8 cellular contexts compared by ENCODE assay signal in the genomic region with DNA sequence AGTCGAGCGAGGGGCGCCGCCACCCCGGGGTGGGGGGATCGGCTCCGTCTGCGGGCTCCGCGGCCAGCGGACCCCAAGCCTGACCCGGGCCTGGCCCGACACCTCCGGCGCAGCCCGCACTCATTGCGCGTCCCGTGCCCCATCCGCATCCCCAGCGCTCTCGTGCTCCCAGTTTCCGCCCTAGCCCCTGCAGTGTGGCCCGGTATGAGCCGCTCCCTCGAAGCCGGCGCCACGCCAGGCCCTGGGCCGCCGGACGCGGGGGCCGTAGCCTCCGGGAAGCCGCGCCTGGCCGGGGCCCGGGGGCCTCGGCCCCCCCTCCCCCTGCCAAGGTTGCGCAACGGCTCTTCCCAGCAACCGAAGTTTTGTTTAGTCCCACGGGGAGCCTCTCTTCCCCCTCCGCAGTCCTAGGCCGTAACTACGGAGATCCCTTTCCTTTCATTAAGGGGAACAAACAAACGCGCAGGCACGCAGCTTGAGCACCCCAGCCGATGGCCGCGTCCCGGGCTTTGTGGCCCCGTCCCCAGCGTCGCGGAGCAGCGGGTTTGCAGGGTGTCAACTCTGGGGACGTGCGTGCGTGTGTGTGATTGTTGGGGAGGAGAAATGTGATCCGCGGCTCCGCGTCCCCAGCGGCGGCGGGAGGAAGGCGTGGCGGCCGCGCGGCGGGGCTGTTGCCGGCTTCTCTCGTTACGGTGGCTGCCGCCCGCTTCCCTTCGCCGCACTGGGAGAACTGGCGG. TPM values are rescaled to one million over a fixed set of nuclear protein-coding genes. Genes with fewer than 3 reads are reported as not detected.
DNase-seq lines count a peak whose midpoint lies in the region; ATAC-seq and TF ChIP-seq lines count a peak whose summit lies in the region.

No MANE protein-coding gene starts in this region.

- no peaks in the 10 kb centered on the region for H3K27me3 ChIP-seq in Peyer's patch
- H3K27me3 ChIP-seq in naive thymus-derived CD4-positive, alpha-beta T cell (ENCODE audit: control insufficient read depth in 2 of 2, insufficient read depth in 2 of 2, low read length in 2 of 2): no peaks in the 10 kb centered on the region

- ATAC-seq in GM21529 (IDR thresholded peaks at IDR 0.05; ENCODE audit: unreplicated experiment): peak; percentile 39
- ATAC-seq in naive thymus-derived CD4-positive, alpha-beta T cell: peak; percentile 71
- ATAC-seq in stimulated activated memory B cell treated with anti-CD40 and anti-IgM and Interleukin-4, amounts not matched to agents 10 μg/mL and 1 μg/mL and 100 μg/mL, for 72 hours: peak; percentile 71

- POLR2A ChIA-PET in naive thymus-derived CD4-positive, alpha-beta T cell (lab: Charles Lee): interaction anchor here (0.5 to 1.7 kb wide), 8 partner anchors 10 to 444 kb away, joined by 3 to 6 read pairs (median 3); a partner anchor contains a TSS

- TF ChIP-seq CTCF in Peyer's patch (IDR thresholded peaks at IDR 0.05): peak in 4 of 6 experiments; percentile 15 to 59 (median 47)

- peak; percentile 54 to 55 for TF ChIP-seq POLR2A in Peyer's patch (IDR thresholded peaks at IDR 0.05)

- H3K36me3 Mint-ChIP-seq in IgD-negative memory B cell: no peaks in the 10 kb centered on the region
- peaks cover 0 to 9% (median 0%) of the 10 kb centered on the region in 5 donors for H3K36me3 Mint-ChIP-seq in naive thymus-derived CD4-positive, alpha-beta T cell
- peaks cover 5% of the 10 kb centered on the region for H3K36me3 Mint-ChIP-seq in stimulated activated memory B cell treated with anti-CD40 and anti-IgM and Interleukin-4, amounts not matched to agents 10 μg/mL and 1 μg/mL and 100 μg/mL, for 72 hours

- peaks cover 0 to 3% (median 0%) of the 10 kb centered on the region in 3 donors for H3K9me3 Mint-ChIP-seq in IgD-negative memory B cell
- no peaks in the 10 kb centered on the region for H3K9me3 Mint-ChIP-seq in naive thymus-derived CD4-positive, alpha-beta T cell
- peaks cover 3% of the 10 kb centered on the region for H3K9me3 Mint-ChIP-seq in stimulated activated memory B cell treated with anti-CD40 and anti-IgM and Interleukin-4, amounts not matched to agents 10 μg/mL and 1 μg/mL and 100 μg/mL, for 72 hours

- CTCF ChIA-PET in naive thymus-derived CD4-positive, alpha-beta T cell (lab: Charles Lee): no interaction called here

- no peaks in the 10 kb centered on the region for H3K27me3 Mint-ChIP-seq in IgD-negative memory B cell
- peaks cover 0 to 2% (median 0%) of the 10 kb centered on the region in 5 donors for H3K27me3 Mint-ChIP-seq in naive thymus-derived CD4-positive, alpha-beta T cell
- no peaks in the 10 kb centered on the region for H3K27me3 Mint-ChIP-seq in stimulated activated memory B cell treated with anti-CD40 and anti-IgM and Interleukin-4, amounts not matched to agents 10 μg/mL and 1 μg/mL and 100 μg/mL, for 72 hours

- peak overlapping the region; percentile 93 to 99 (median 98) for H3K27ac Mint-ChIP-seq in IgD-negative memory B cell
- peak overlapping the region; percentile 93 to 99 (median 98) for H3K27ac Mint-ChIP-seq in naive thymus-derived CD4-positive, alpha-beta T cell
- peak overlapping the region; percentile 97 for H3K27ac Mint-ChIP-seq in stimulated activated memory B cell treated with anti-CD40 and anti-IgM and Interleukin-4, amounts not matched to agents 10 μg/mL and 1 μg/mL and 100 μg/mL, for 72 hours

- no peaks in the 10 kb centered on the region for H3K36me3 ChIP-seq in Peyer's patch
- H3K36me3 ChIP-seq in naive thymus-derived CD4-positive, alpha-beta T cell (ENCODE audit: control insufficient read depth in 2 of 3, insufficient read depth in 3 of 3, low read length in 3 of 3): peaks cover 0 to 6% (median 0%) of the 10 kb centered on the region in 3 experiments

- peak overlapping the region; percentile 95 to 99 (median 98) for H3K4me3 Mint-ChIP-seq in IgD-negative memory B cell
- peak overlapping the region; percentile 89 to 99 (median 96) for H3K4me3 Mint-ChIP-seq in naive thymus-derived CD4-positive, alpha-beta T cell
- peak overlapping the region; percentile 98 for H3K4me3 Mint-ChIP-seq in stimulated activated memory B cell treated with anti-CD40 and anti-IgM and Interleukin-4, amounts not matched to agents 10 μg/mL and 1 μg/mL and 100 μg/mL, for 72 hours

- DNase-seq in DMS53 (lab: John Stamatoyannopoulos, UW) (peak; percentile 88), Peyer's patch (peak; percentile 69 to 88 (median 85)), activated T-helper 1 cell treated with Interleukin-2 at 50 U/mL for 16 hours (ENCODE audit: low read depth) (peak; percentile 62), fibroblast of gingiva (ENCODE audit: low read depth) (peak; percentile 93)
- DNase-seq in naive thymus-derived CD4-positive, alpha-beta T cell: peak; percentile 67 to 83 (median 76)

- no peaks in the 10 kb centered on the region for H3K9me3 ChIP-seq in Peyer's patch
- H3K9me3 ChIP-seq in naive thymus-derived CD4-positive, alpha-beta T cell (ENCODE audit: control insufficient read depth in 2 of 3, low read length in 3 of 3): no peaks in the 10 kb centered on the region

- peak overlapping the region; percentile 85 to 98 (median 94) for H3K4me3 ChIP-seq in Peyer's patch
- H3K4me3 ChIP-seq in naive thymus-derived CD4-positive, alpha-beta T cell (ENCODE audit: low read length): peak overlapping the region; percentile 63

- peaks cover 23 to 41% (median 33%) of the 10 kb centered on the region in 3 donors for H3K4me1 Mint-ChIP-seq in IgD-negative memory B cell
- H3K4me1 Mint-ChIP-seq in naive thymus-derived CD4-positive, alpha-beta T cell: peaks cover 25 to 55% (median 44%) of the 10 kb centered on the region in 7 donors
- H3K4me1 Mint-ChIP-seq in stimulated activated memory B cell treated with anti-CD40 and anti-IgM and Interleukin-4, amounts not matched to agents 10 μg/mL and 1 μg/mL and 100 μg/mL, for 72 hours: peaks cover 45% of the 10 kb centered on the region

- peaks cover 0 to 15% (median 6%) of the 10 kb centered on the region in 4 donors for H3K4me1 ChIP-seq in Peyer's patch
- H3K4me1 ChIP-seq in naive thymus-derived CD4-positive, alpha-beta T cell (ENCODE audit: control insufficient read depth in 2 of 2, insufficient read depth in 2 of 2, low read length in 2 of 2): peaks cover 27 to 28% of the 10 kb centered on the region in 2 donors

- H3K27ac ChIP-seq in Peyer's patch: peak overlapping the region; percentile 97 to 100 (median 100)
- H3K27ac ChIP-seq in naive thymus-derived CD4-positive, alpha-beta T cell (ENCODE audit: low read depth, low read length): peak overlapping the region; percentile 97

- intact Hi-C loops in naive thymus-derived CD4-positive, alpha-beta T cell (cut with micrococcal nuclease): loop anchor here (1.0 to 10.0 kb wide), 25 partner anchors 11 to 1891 kb away; a partner anchor contains a TSS

RNA-seq across cellular contexts. Expression of a gene that starts 0.9 kb away (rescaled TPM):
- polyA plus RNA-seq in IgD-negative memory B cell: 26.9 TPM
- 100 to 1,000 TPM in 1 of 4 donors, 10 to 100 TPM in 3; 87.8 to 123 (median 97.8) TPM for total RNA-seq in Peyer's patch
- total RNA-seq in naive thymus-derived CD4-positive, alpha-beta T cell: 10 to 100 TPM; 41.2 to 92.5 (median 70.8) TPM
- 10 to 100 TPM; 24.0 to 36.1 TPM for polyA plus RNA-seq in naive thymus-derived CD4-positive, alpha-beta T cell

Comparison
In these comparisons a context has a peak if more than half of its experiments do, and no peak if none do; other contexts are left out.
1. Peak in every context shown above with its lines: DNase-seq, ATAC-seq, H3K4me3 ChIP-seq and H3K27ac ChIP-seq.